Comparison of ENCODE assay signal across 12 cellular contexts in genomic region chr6:112298816-112299281, GRCh38. TPM values are rescaled to one million over a fixed set of nuclear protein-coding genes. Genes with fewer than 3 reads are reported as not detected.
DNase-seq lines count a peak whose midpoint lies in the region; ATAC-seq and TF ChIP-seq lines count a peak whose summit lies in the region.
"Had no signal": no experiment of that assay in that cellular context is flagged by ENCODE, and none has a peak within 500 bp of the region (broad histone marks: within the 10 kb centered on the region; RNA-seq: fewer than 3 reads in every experiment).

No MANE protein-coding gene starts in this region.

- intact Hi-C loops in left ventricle myocardium superior (cut with micrococcal nuclease): no loop called here
- intact Hi-C loops in spleen (cut with DNase I; ENCODE audit: low total_unique reads): no loop called here

- DNase-seq in GOT3 (lab: John Stamatoyannopoulos, UW) (peak; percentile 30), amniotic stem cell (lab: John Stamatoyannopoulos, UW) (peak; percentile 19), left ventricle myocardium superior (no peak), smooth muscle cell of the brain vasculature (ENCODE audit: low read depth, low spot score) (peak; percentile 24), anterior cingulate cortex (lab: John Stamatoyannopoulos, UW) (no peak), NCI-H2081 (lab: John Stamatoyannopoulos, UW) (no peak), spleen (no peak)
- DNase-seq: activated B cell treated with CpG ODN at 0.5 μM for 24 hours; adrenal gland; NCI-H446; stimulated activated CD4-positive, alpha-beta T cell treated with anti-CD3 and anti-CD28 coated beads, Interleukin-2, amount 100 ng/mL, for 24 hours had no signal

- TF ChIP-seq POLR2A in spleen (IDR thresholded peaks at IDR 0.05): no peak

- 88 to 100% (median 97%) methylated on average over 1 of the region's 1 CpG for WGBS in spleen, 5 donors

- no peaks in the 10 kb centered on the region for H3K4me1 ChIP-seq in spleen
- H3K4me1 ChIP-seq: adrenal gland had no signal

- no peak for TF ChIP-seq CTCF in spleen (IDR thresholded peaks at IDR 0.05 in 8 of 11, conservative IDR thresholded peaks at IDR 0.05 in 3 of 11)

- peaks cover 0 to 54% (median 6%) of the 10 kb centered on the region in 7 donors for H3K27me3 ChIP-seq in spleen (replicated peaks in 1 of 7)
- H3K27me3 ChIP-seq: adrenal gland had no signal

- H3K9me3 ChIP-seq in spleen: no peaks in the 10 kb centered on the region
- H3K9me3 ChIP-seq: adrenal gland had no signal

- no peak overlapping the region for H3K27ac ChIP-seq in spleen
- H3K27ac ChIP-seq: adrenal gland had no signal

- ATAC-seq in left ventricle myocardium superior (peak; percentile 43), GM19023 (IDR thresholded peaks at IDR 0.05; ENCODE audit: unreplicated experiment) (no peak)

- H3K4me3 ChIP-seq in spleen: no peak overlapping the region
- H3K4me3 ChIP-seq: adrenal gland had no signal

- no peaks in the 10 kb centered on the region for H3K36me3 ChIP-seq in spleen
- H3K36me3 ChIP-seq: adrenal gland had no signal

RNA-seq across cellular contexts. Expression of gene LAMA4, which starts 44.5 kb away (rescaled TPM):
- total RNA-seq in left ventricle myocardium superior: 50.6 TPM
- total RNA-seq in spleen: 1 to 10 TPM; 1.0 to 3.7 (median 3.0) TPM
- polyA plus RNA-seq in spleen: 1 to 10 TPM in 2 of 3 donors, under 1 TPM in 1; 0.76 to 2.5 (median 2.4) TPM
- total RNA-seq: activated B cell treated with CpG ODN at 0.5 μM for 24 hours had no signal

RNA-seq across cellular contexts. Expression of gene RFPL4B, which starts 48.3 kb away (rescaled TPM):
- not detected for total RNA-seq in left ventricle myocardium superior
- not detected for total RNA-seq in spleen
- polyA plus RNA-seq in spleen: not detected
- total RNA-seq: activated B cell treated with CpG ODN at 0.5 μM for 24 hours, adrenal gland had no signal
- polyA plus RNA-seq: adrenal gland had no signal

Comparison
In these comparisons a context has a peak if more than half of its experiments do, and no peak if none do; other contexts are left out.
1. DNase-seq: peak in GOT3 (single experiment), amniotic stem cell (single experiment) and smooth muscle cell of the brain vasculature (single experiment); none in left ventricle myocardium superior (single experiment), anterior cingulate cortex (0 of 58), NCI-H2081 (0 of 2) and spleen (single experiment).
2. RNA of gene LAMA4, which starts 44.5 kb away (total RNA-seq): 50.6 TPM in left ventricle myocardium superior (single experiment); 1.0 to 3.7 TPM in spleen; every median in the first group is over 10 times any median in the second.